Comparison of ENCODE assay signal across 8 cellular contexts in genomic region chr17:39952665-39953470, GRCh38. TPM values are rescaled to one million over a fixed set of nuclear protein-coding genes. Genes with fewer than 3 reads are reported as not detected.
DNase-seq lines count a peak whose midpoint lies in the region; ATAC-seq and TF ChIP-seq lines count a peak whose summit lies in the region.

No MANE protein-coding gene starts in this region.

- DNase-seq in NCI-H146 (lab: John Stamatoyannopoulos, UW) (peak; percentile 99), T-helper 2 cell (peak; percentile 83 to 98 (median 93)), ascending aorta (ENCODE audit: low spot score in 2 of 2) (peak; percentile 93 to 99), hepatic stellate cell (ENCODE audit: low spot score) (peak; percentile 95), putamen (ENCODE audit: low spot score) (peak; percentile 94), uterus (peak; percentile 98 to 99)

- intact Hi-C loops in ascending aorta (cut with DNase I) = loop anchor here (1.0 to 2.0 kb wide), 4 partner anchors 26 to 1966 kb away; partner anchors contain the start of genes ACLY, LRRC3C, ORMDL3 and PSMD3
- intact Hi-C loops in uterus (cut with DNase I; ENCODE audit: low total_unique reads) = no loop called here

- H3K9me3 ChIP-seq in ascending aorta = no peaks in the 10 kb centered on the region
- H3K9me3 ChIP-seq in uterus = no peaks in the 10 kb centered on the region

- peak overlapping the region; percentile 46 to 53 for H3K27ac ChIP-seq in ascending aorta
- H3K27ac ChIP-seq in uterus = peak overlapping the region; percentile 77 to 85

- peak; percentile 85 for ATAC-seq in HG02759 (IDR thresholded peaks at IDR 0.05; ENCODE audit: unreplicated experiment)

- H3K27me3 ChIP-seq in ascending aorta (no peaks in the 10 kb centered on the region), uterus (no peaks in the 10 kb centered on the region)

- TF ChIP-seq POLR2A in uterus (IDR thresholded peaks at IDR 0.05) = peak; percentile 44 to 52

- TF ChIP-seq CTCF in GM12875 (IDR thresholded peaks at IDR 0.05; ENCODE audit: borderline replicate concordance, insufficient read depth, low read depth, low read length) (no peak), ascending aorta (IDR thresholded peaks at IDR 0.05) (no peak), uterus (IDR thresholded peaks at IDR 0.05) (no peak)

- H3K36me3 ChIP-seq in ascending aorta (no peaks in the 10 kb centered on the region), uterus (no peaks in the 10 kb centered on the region)

- H3K4me1 ChIP-seq in ascending aorta (peaks cover 2 to 10% of the 10 kb centered on the region in 2 donors), uterus (peaks cover 0 to 5% of the 10 kb centered on the region in 2 donors)

- peak overlapping the region; percentile 53 for H3K4me3 ChIP-seq in GM12875 (ENCODE audit: low read depth, low read length)
- peak overlapping the region; percentile 45 to 58 for H3K4me3 ChIP-seq in ascending aorta
- H3K4me3 ChIP-seq in uterus = peak overlapping the region; percentile 32 to 34

RNA-seq across cellular contexts. Expression of gene GSDMA, which starts 9.9 kb away (rescaled TPM):
- total RNA-seq in ascending aorta = not detected
- total RNA-seq in uterus = under 1 TPM in 3 of 4 donors, not detected in 1; 0.18 to 0.35 (median 0.26) TPM

RNA-seq across cellular contexts. Expression of gene LRRC3C, which starts 25.3 kb away (rescaled TPM):
- total RNA-seq in ascending aorta (not detected), uterus (under 1 TPM in 1 of 4 donors, not detected in 3; 0.52 TPM)

RNA-seq across cellular contexts. Expression of gene ORMDL3, which starts 25.5 kb away (rescaled TPM):
- total RNA-seq in ascending aorta (32.2 TPM), uterus (10 to 100 TPM; 15.9 to 71.5 (median 42.9) TPM)

RNA-seq across cellular contexts. Expression of gene PSMD3, which starts 27.7 kb away (rescaled TPM):
- total RNA-seq in ascending aorta = 93.1 TPM
- 100 to 1,000 TPM in 1 of 4 donors, 10 to 100 TPM in 3; 62.0 to 158 (median 84.7) TPM for total RNA-seq in uterus

RNA-seq across cellular contexts. Expression of gene GSDMB, which starts 34.4 kb away (rescaled TPM):
- total RNA-seq in ascending aorta = 6.9 TPM
- total RNA-seq in uterus = 10 to 100 TPM in 2 of 4 donors, 1 to 10 TPM in 1, under 1 TPM in 1; 0.29 to 12.6 (median 6.4) TPM

Comparison
In these comparisons a context has a peak if more than half of its experiments do, and no peak if none do; other contexts are left out.
1. Peak in every context shown above with its lines: DNase-seq, ATAC-seq, H3K4me3 ChIP-seq and H3K27ac ChIP-seq.